ENCODE assay signal across 24 cellular contexts in genomic region chr12:6319446-6319845, GRCh38. TPM values are rescaled to one million over a fixed set of nuclear protein-coding genes. Genes with fewer than 3 reads are reported as not detected.
DNase-seq lines count a peak whose midpoint lies in the region; ATAC-seq, FAIRE-seq and TF ChIP-seq lines count a peak whose summit lies in the region.
"Had no signal": no experiment of that assay in that cellular context is flagged by ENCODE, and none has a peak within 500 bp of the region (broad histone marks: within the 10 kb centered on the region; RNA-seq: fewer than 3 reads in every experiment).

No MANE protein-coding gene starts in this region.

- H3K36me3 ChIP-seq in astrocyte (ENCODE audit: insufficient read depth, low read length) (no peaks in the 10 kb centered on the region), vagina (no peaks in the 10 kb centered on the region)
- H3K36me3 ChIP-seq: BLaER1 had no signal

- H3K27ac ChIP-seq in 22Rv1 (peak overlapping the region; percentile 35), astrocyte (ENCODE audit: low read depth, low read length) (no peak overlapping the region), vagina (no peak overlapping the region)
- H3K27ac ChIP-seq in CD4-positive, alpha-beta T cell (ENCODE audit: low read depth, low read length) = no peak overlapping the region
- H3K27ac ChIP-seq: BLaER1, PC-9, SK-N-MC had no signal

- H3K4me2 ChIP-seq in astrocyte (ENCODE audit: low read length) = no peak overlapping the region
- H3K4me2 ChIP-seq: PC-9 had no signal

- no peak for FAIRE-seq in astrocyte (lab: Jason Lieb, UNC)
- FAIRE-seq: GM12891, H1 had no signal

- POLR2A ChIA-PET in CD4-positive, alpha-beta T cell (lab: Charles Lee) = interaction anchor here (1.2 kb wide), 1 partner anchor 12 kb away, joined by 3 read pairs; no protein-coding TSS in a partner anchor

- TF ChIP-seq CTCF in 22Rv1 (IDR thresholded peaks at IDR 0.05) (no peak), astrocyte (IDR thresholded peaks at IDR 0.05; ENCODE audit: insufficient read depth, low read depth, low read length) (no peak), nephron progenitor cell (IDR thresholded peaks at IDR 0.05) (no peak), vagina (IDR thresholded peaks at IDR 0.05) (no peak)
- no peak for TF ChIP-seq CTCF in CD4-positive, alpha-beta T cell (IDR thresholded peaks at IDR 0.05)

- intact Hi-C loops in CD4-positive, alpha-beta T cell (cut with DNase I, micrococcal nuclease) = no loop called here
- intact Hi-C loops in vagina (cut with DNase I) = no loop called here

- ATAC-seq in CD4-positive, alpha-beta T cell (ENCODE audit: poor library complexity) = no peak

- peak overlapping the region; percentile 13 for H3K27ac Mint-ChIP-seq in CD4-positive, alpha-beta T cell
- H3K27ac Mint-ChIP-seq in astrocyte (ENCODE audit: unreplicated experiment) = peak overlapping the region; percentile 20
- peak overlapping the region; percentile 31 for H3K27ac Mint-ChIP-seq in nephron progenitor cell

- no peak overlapping the region for H3K9ac ChIP-seq in astrocyte (ENCODE audit: low read length)
- H3K9ac ChIP-seq: BLaER1 had no signal

- DNase-seq in CD4-positive, alpha-beta T cell = no peak
- DNase-seq in astrocyte (ENCODE audit: low read depth) (no peak), nephron progenitor cell (no peak), vagina (ENCODE audit: extremely low spot score in 2 of 2) (no peak), GOT3 (lab: John Stamatoyannopoulos, UW) (no peak)
- no peak for DNase-seq in activated naive CD4-positive, alpha-beta T cell treated with Interleukin-2 at 50 U/mL for 16 hours
- DNase-seq: ACHN, DND-41, Karpas-422, MV-4-11, NCI-H1105 treated with DMSO at 0.1 percent for 48 hours, NCI-H2029 treated with DMSO at 0.1 percent for 48 hours, NCI-H226, NCI-H510A treated with DMSO at 0.1 percent for 48 hours, NCI-H748 treated with DMSO at 0.1 percent for 48 hours, PC-9, RPMI8226, SHP77 treated with DMSO at 0.1 percent for 48 hours had no signal

- H3K4me1 ChIP-seq in astrocyte (ENCODE audit: insufficient read depth, low read length) (peaks cover 17% of the 10 kb centered on the region), vagina (peaks cover 29% of the 10 kb centered on the region)

- no peak overlapping the region for H3K4me3 ChIP-seq in astrocyte (ENCODE audit: insufficient read depth, low read depth, low read length)
- H3K4me3 ChIP-seq in vagina = no peak overlapping the region
- H3K4me3 ChIP-seq: BLaER1, PC-9, SK-N-MC had no signal

- H3K9me3 Mint-ChIP-seq in CD4-positive, alpha-beta T cell = no peaks in the 10 kb centered on the region
- peaks cover 2% of the 10 kb centered on the region for H3K9me3 Mint-ChIP-seq in astrocyte (ENCODE audit: unreplicated experiment)
- no peaks in the 10 kb centered on the region for H3K9me3 Mint-ChIP-seq in nephron progenitor cell
- H3K9me3 Mint-ChIP-seq: CD4-positive, alpha-beta memory T cell had no signal

- no peak overlapping the region for H3K4me3 Mint-ChIP-seq in CD4-positive, alpha-beta T cell
- H3K4me3 Mint-ChIP-seq in astrocyte (ENCODE audit: unreplicated experiment) = no peak overlapping the region
- H3K4me3 Mint-ChIP-seq in nephron progenitor cell = no peak overlapping the region
- H3K4me3 Mint-ChIP-seq: CD4-positive, alpha-beta memory T cell had no signal

- H3K4me1 Mint-ChIP-seq in CD4-positive, alpha-beta T cell (ENCODE audit: low read depth) = peaks cover 48% of the 10 kb centered on the region
- H3K4me1 Mint-ChIP-seq in astrocyte (ENCODE audit: low read depth, unreplicated experiment) = peaks cover 24% of the 10 kb centered on the region
- H3K4me1 Mint-ChIP-seq in nephron progenitor cell = peaks cover 73% of the 10 kb centered on the region

- no peaks in the 10 kb centered on the region for H3K36me3 Mint-ChIP-seq in CD4-positive, alpha-beta T cell (ENCODE audit: low read depth)
- H3K36me3 Mint-ChIP-seq in astrocyte (ENCODE audit: low read depth, unreplicated experiment) (peaks cover 6% of the 10 kb centered on the region), nephron progenitor cell (ENCODE audit: low read depth) (no peaks in the 10 kb centered on the region)

- H2AFZ ChIP-seq in astrocyte (ENCODE audit: low read depth, low read length) = no peak overlapping the region
- H2AFZ ChIP-seq: PC-9 had no signal

- CTCF ChIA-PET in CD4-positive, alpha-beta T cell (lab: Charles Lee) = no interaction called here

- no peaks in the 10 kb centered on the region for H3K9me3 ChIP-seq in CD4-positive, alpha-beta T cell (ENCODE audit: control insufficient read depth, low read length)
- H3K9me3 ChIP-seq in astrocyte (ENCODE audit: insufficient read depth, low read depth, low read length) (no peaks in the 10 kb centered on the region), vagina (no peaks in the 10 kb centered on the region)
- H3K9me3 ChIP-seq: BLaER1 had no signal

- no peaks in the 10 kb centered on the region for H4K20me1 ChIP-seq in astrocyte (ENCODE audit: insufficient read depth, low read length)
- H4K20me1 ChIP-seq: BLaER1 had no signal

- TF ChIP-seq POLR2A in vagina (IDR thresholded peaks at IDR 0.05) = no peak

- no peaks in the 10 kb centered on the region for H3K27me3 Mint-ChIP-seq in CD4-positive, alpha-beta T cell
- H3K27me3 Mint-ChIP-seq in astrocyte (ENCODE audit: low read depth, unreplicated experiment) = peaks cover 21% of the 10 kb centered on the region
- peaks cover 32% of the 10 kb centered on the region for H3K27me3 Mint-ChIP-seq in nephron progenitor cell (ENCODE audit: low read depth, poor library complexity)
- H3K27me3 Mint-ChIP-seq: CD4-positive, alpha-beta memory T cell had no signal

- H3K27me3 ChIP-seq in CD4-positive, alpha-beta T cell (ENCODE audit: control insufficient read depth, insufficient read depth, low read length) = no peaks in the 10 kb centered on the region
- no peaks in the 10 kb centered on the region for H3K27me3 ChIP-seq in astrocyte (ENCODE audit: insufficient read depth, low read length)
- no peaks in the 10 kb centered on the region for H3K27me3 ChIP-seq in vagina

- no peaks in the 10 kb centered on the region for H3K79me2 ChIP-seq in astrocyte (ENCODE audit: insufficient read depth, low read length)

RNA-seq across cellular contexts. Expression of gene PLEKHG6, which starts 9.0 kb away (rescaled TPM):
- total RNA-seq in CD4-positive, alpha-beta T cell = not detected
- total RNA-seq in astrocyte (0.72 and 2.5 TPM in 2 replicates), vagina (14.7 TPM)
- total RNA-seq: CD4-positive, alpha-beta memory T cell had no signal

RNA-seq across cellular contexts. Expression of gene TNFRSF1A, which starts 22.4 kb away (rescaled TPM):
- total RNA-seq in CD4-positive, alpha-beta T cell = 10 to 100 TPM; 16.3 to 19.2 TPM
- total RNA-seq in astrocyte (118 and 128 TPM in 2 replicates), vagina (271 TPM)

RNA-seq across cellular contexts. Expression of gene SCNN1A, which starts 55.9 kb away (rescaled TPM):
- total RNA-seq in CD4-positive, alpha-beta T cell = 1 to 10 TPM; 1.1 to 2.0 TPM
- total RNA-seq in astrocyte (0.94 and 1.3 TPM in 2 replicates), vagina (55.2 TPM)

Comparison
In these comparisons a context has a peak if more than half of its experiments do, and no peak if none do; other contexts are left out.
1. RNA of gene SCNN1A, which starts 55.9 kb away (total RNA-seq): 55.2 TPM in vagina (single experiment); 1.1 to 2.0 TPM in CD4-positive, alpha-beta T cell and 0.94 to 1.3 TPM in astrocyte; every median in the first group is over 10 times any median in the second.
2. Peak in every context shown above with its lines, with median percentiles within 50 percentile points of each other: H3K27ac Mint-ChIP-seq.